21 cellular contexts compared by ENCODE assay signal in the genomic region with DNA sequence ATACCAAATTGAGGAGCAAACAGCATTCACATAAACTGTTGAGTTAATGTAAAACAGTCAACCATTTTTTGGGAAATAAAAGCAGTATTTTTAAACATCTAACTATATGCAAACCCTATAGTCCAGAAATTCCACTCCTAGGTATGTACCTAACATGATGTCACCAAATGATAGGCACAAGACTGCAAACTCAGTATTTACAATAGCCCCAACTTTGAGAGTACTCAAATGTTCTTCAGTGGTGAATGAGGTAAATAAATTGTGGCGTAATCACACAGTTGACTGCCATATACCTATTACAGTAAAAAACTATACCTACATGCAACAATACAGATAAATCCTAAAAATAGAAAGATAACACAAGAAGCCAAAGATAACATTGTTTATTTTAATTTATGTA.
"Had no signal": no experiment of that assay in that cellular context is flagged by ENCODE, and none has a peak within 500 bp of the region (broad histone marks: within the 10 kb centered on the region; RNA-seq: fewer than 3 reads in every experiment).

No MANE protein-coding gene starts in this region.

- H3K27me3 ChIP-seq: hepatocyte, ovary, right atrium auricular region, right lobe of liver, stomach, testis, thyroid gland, transverse colon, uterus had no signal

- H3K36me3 ChIP-seq: ovary, right atrium auricular region, right lobe of liver, stomach, thyroid gland, transverse colon, uterus had no signal

- H3K4me3 ChIP-seq: hepatocyte, mucosa of descending colon, ovary, right atrium auricular region, right lobe of liver, smooth muscle cell, stomach, testis, thyroid gland, transverse colon, uterus had no signal

- H3K4me1 ChIP-seq: right atrium auricular region, right lobe of liver, stomach, testis, thyroid gland, transverse colon, uterus had no signal

- H3K27ac ChIP-seq: hepatocyte, ovary, right atrium auricular region, right lobe of liver, stomach, testis, thyroid gland, transverse colon, uterus had no signal

- DNase-seq: kidney glomerular epithelial cell; left cardiac atrium; midbrain; mucosa of descending colon; naive thymus-derived CD4-positive, alpha-beta T cell; ovary; right lobe of liver; stimulated activated CD4-positive, alpha-beta T cell treated with anti-CD3 and anti-CD28 coated beads, Interleukin-1b, Interleukin-23, amount 100 ng/mL, for 48 hours; stimulated activated CD4-positive, alpha-beta T cell treated with anti-CD3 and anti-CD28 coated beads, Interleukin-2, amount 100 ng/mL, for 48 hours; stimulated activated naive B cell treated with anti-CD40 and anti-IgM and Interleukin-4, amounts not matched to agents 10 μg/mL and 1 μg/mL and 100 μg/mL, for 72 hours; stimulated activated naive CD8-positive, alpha-beta T cell treated with anti-CD3 and anti-CD28 coated beads, Interleukin-15, Interleukin-2, amounts not matched to agents 100 U/mL and 50 U/mL, for 24 hours; stomach; testis; thyroid gland; transverse colon; uterus had no signal

- H3K9me3 ChIP-seq: mucosa of descending colon, ovary, right atrium auricular region, right lobe of liver, stomach, testis, thyroid gland, transverse colon, uterus had no signal

- ATAC-seq: left cardiac atrium; left lobe of liver; mucosa of descending colon; naive thymus-derived CD4-positive, alpha-beta T cell; natural killer cell treated with Interleukin-12 subunit alpha and Interleukin-12 subunit beta and Interleukin-15 and Interleukin-18, amount 100 ng/mL, for 72 hours; right lobe of liver; stimulated activated naive B cell treated with anti-CD40 and anti-IgM and Interleukin-4, amounts not matched to agents 10 μg/mL and 1 μg/mL and 100 μg/mL, for 72 hours; stimulated activated naive CD8-positive, alpha-beta T cell treated with anti-CD3 and anti-CD28 coated beads, Interleukin-15, Interleukin-2, amounts not matched to agents 100 U/mL and 50 U/mL, for 24 hours had no signal
